In the genomic region with DNA sequence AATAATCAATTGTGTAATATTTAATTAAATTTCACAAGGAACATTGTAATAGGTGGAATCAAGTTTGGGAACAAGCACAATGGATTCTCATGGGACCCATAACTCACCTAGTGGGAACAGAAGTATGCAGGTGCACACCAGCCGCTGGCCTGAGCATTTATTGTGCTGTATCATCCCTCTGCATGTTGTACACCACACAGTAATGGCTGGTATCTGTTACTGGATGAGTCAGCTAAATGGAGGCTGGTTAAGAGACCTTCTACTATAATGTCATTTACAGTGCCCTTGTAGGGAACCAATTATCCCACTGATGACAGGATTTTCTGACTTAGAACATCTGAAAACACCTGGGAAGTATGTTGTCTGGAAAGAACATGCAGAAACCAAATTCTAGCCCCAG, we compare ENCODE assay signal across 15 cellular contexts. TPM values are rescaled to one million over a fixed set of nuclear protein-coding genes. Genes with fewer than 3 reads are reported as not detected.
DNase-seq lines count a peak whose midpoint lies in the region; ATAC-seq and FAIRE-seq lines count a peak whose summit lies in the region.
"Had no signal": no experiment of that assay in that cellular context is flagged by ENCODE, and none has a peak within 500 bp of the region (broad histone marks: within the 10 kb centered on the region; RNA-seq: fewer than 3 reads in every experiment).

No MANE protein-coding gene starts in this region.

- peaks cover 0 to 4% (median 0%) of the 10 kb centered on the region in 3 donors for H3K9me3 Mint-ChIP-seq in IgD-negative memory B cell
- no peaks in the 10 kb centered on the region for H3K9me3 Mint-ChIP-seq in activated CD8-positive, alpha-beta memory T cell treated with anti-CD3 and anti-CD28 coated beads, Interleukin-2, amount 10 ng/mL, durations not matched to agents 7 days and 5 days (ENCODE audit: low read depth)
- H3K9me3 Mint-ChIP-seq: activated T-helper 17 cell treated with anti-CD3 and anti-CD28 coated beads, Interleukin-2, amount 50 U/mL, for 72 hours; T-helper 2 cell treated with Interferon-gamma antibody and Interleukin-4, amounts not matched to agents 5 μg/mL and 100 μg/mL, for 36 hours had no signal

- intact Hi-C loops in left cardiac atrium (cut with DNase I) = loop anchor here in 1 of 2 donors (10.0 kb wide), 2 partner anchors 227 to 347 kb away; no protein-coding TSS in a partner anchor

- H3K4me1 Mint-ChIP-seq in IgD-negative memory B cell = peaks cover 15 to 20% (median 18%) of the 10 kb centered on the region in 3 donors
- H3K4me1 Mint-ChIP-seq in activated CD8-positive, alpha-beta memory T cell treated with anti-CD3 and anti-CD28 coated beads, Interleukin-2, amount 10 ng/mL, durations not matched to agents 7 days and 5 days = peaks cover 13% of the 10 kb centered on the region

- DNase-seq in NCI-H748 (lab: John Stamatoyannopoulos, UW; ENCODE audit: unreplicated experiment) = peak; percentile 28
- DNase-seq in NCI-H748 treated with DMSO at 0.1 percent for 48 hours (lab: John Stamatoyannopoulos, UW) = no peak
- DNase-seq in RCC 7860 (ENCODE audit: low spot score) = peak; percentile 19
- DNase-seq in left kidney (ENCODE audit: low read depth, low spot score) = peak; percentile 18
- DNase-seq in left cardiac atrium = no peak
- no peak for DNase-seq in activated CD8-positive, alpha-beta memory T cell treated with anti-CD3 and anti-CD28 coated beads, Interleukin-2, amount 10 ng/mL, durations not matched to agents 7 days and 5 days
- DNase-seq: activated CD4-positive, alpha-beta T cell treated with anti-CD3 and anti-CD28 coated beads, Interleukin-2, amount 50 U/mL, for 4 hours; head of caudate nucleus; KBM-7; left colon had no signal

- peak overlapping the region in 2 of 3 donors; percentile 69 to 94 for H3K27ac Mint-ChIP-seq in IgD-negative memory B cell
- no peak overlapping the region for H3K27ac Mint-ChIP-seq in activated CD8-positive, alpha-beta memory T cell treated with anti-CD3 and anti-CD28 coated beads, Interleukin-2, amount 10 ng/mL, durations not matched to agents 7 days and 5 days
- H3K27ac Mint-ChIP-seq: activated T-helper 17 cell treated with anti-CD3 and anti-CD28 coated beads, Interleukin-2, amount 50 U/mL, for 72 hours; T-helper 2 cell treated with Interferon-gamma antibody and Interleukin-4, amounts not matched to agents 5 μg/mL and 100 μg/mL, for 36 hours had no signal

- H3K36me3 Mint-ChIP-seq in IgD-negative memory B cell = peaks cover 3% of the 10 kb centered on the region
- no peaks in the 10 kb centered on the region for H3K36me3 Mint-ChIP-seq in activated CD8-positive, alpha-beta memory T cell treated with anti-CD3 and anti-CD28 coated beads, Interleukin-2, amount 10 ng/mL, durations not matched to agents 7 days and 5 days

- no peaks in the 10 kb centered on the region for H3K27me3 Mint-ChIP-seq in IgD-negative memory B cell
- H3K27me3 Mint-ChIP-seq in activated CD8-positive, alpha-beta memory T cell treated with anti-CD3 and anti-CD28 coated beads, Interleukin-2, amount 10 ng/mL, durations not matched to agents 7 days and 5 days = peaks cover 6% of the 10 kb centered on the region
- H3K27me3 Mint-ChIP-seq: activated T-helper 17 cell treated with anti-CD3 and anti-CD28 coated beads, Interleukin-2, amount 50 U/mL, for 72 hours had no signal

- peak overlapping the region in 2 of 4 donors; percentile 5 to 21 for H3K4me3 Mint-ChIP-seq in IgD-negative memory B cell
- no peak overlapping the region for H3K4me3 Mint-ChIP-seq in activated CD8-positive, alpha-beta memory T cell treated with anti-CD3 and anti-CD28 coated beads, Interleukin-2, amount 10 ng/mL, durations not matched to agents 7 days and 5 days

- no peak for FAIRE-seq in RCC 7860 (lab: Jason Lieb, UNC)

- CTCF ChIA-PET in activated CD8-positive, alpha-beta memory T cell treated with anti-CD3 and anti-CD28 coated beads, Interleukin-2, amount 10 ng/mL, durations not matched to agents 7 days and 5 days (lab: Charles Lee) = interaction anchor here (1.0 to 2.7 kb wide), 3 partner anchors 16 to 542 kb away, joined by 3 to 7 read pairs (median 4); no protein-coding TSS in a partner anchor

- no peak for ATAC-seq in left cardiac atrium
- ATAC-seq in activated CD8-positive, alpha-beta memory T cell treated with anti-CD3 and anti-CD28 coated beads, Interleukin-2, amount 10 ng/mL, durations not matched to agents 7 days and 5 days = no peak
- ATAC-seq in HG03095 (IDR thresholded peaks at IDR 0.05; ENCODE audit: unreplicated experiment) = no peak
- ATAC-seq: activated T-helper 17 cell treated with anti-CD3 and anti-CD28 coated beads, Interleukin-2, amount 50 U/mL, for 72 hours; esophagus mucosa; left colon had no signal

RNA-seq across cellular contexts. Expression of gene MAP3K1, which starts 3.2 kb away (rescaled TPM):
- polyA plus RNA-seq in IgD-negative memory B cell = 69.8 TPM
- 1 to 10 TPM; 8.4 to 8.5 TPM for total RNA-seq in left cardiac atrium
- total RNA-seq in activated CD8-positive, alpha-beta memory T cell treated with anti-CD3 and anti-CD28 coated beads, Interleukin-2, amount 10 ng/mL, durations not matched to agents 7 days and 5 days = 10 to 100 TPM; 20.1 to 20.9 TPM

Comparison
In these comparisons a context has a peak if more than half of its experiments do, and no peak if none do; other contexts are left out.
1. DNase-seq: peak in NCI-H748 (single experiment), RCC 7860 (single experiment) and left kidney (single experiment); none in NCI-H748 treated with DMSO at 0.1 percent for 48 hours (single experiment), left cardiac atrium (single experiment) and activated CD8-positive, alpha-beta memory T cell treated with anti-CD3 and anti-CD28 coated beads, Interleukin-2, amount 10 ng/mL, durations not matched to agents 7 days and 5 days (single experiment).